Comparison of ENCODE assay signal across 21 cellular contexts in genomic region chr13:29515372-29515771, GRCh38.
DNase-seq lines count a peak whose midpoint lies in the region; ATAC-seq, FAIRE-seq and TF ChIP-seq lines count a peak whose summit lies in the region.
"Had no signal": no experiment of that assay in that cellular context is flagged by ENCODE, and none has a peak within 500 bp of the region (broad histone marks: within the 10 kb centered on the region; RNA-seq: fewer than 3 reads in every experiment).

No MANE protein-coding gene starts in this region.

- peak overlapping the region; percentile 86 for H4K91ac ChIP-seq in trophoblast cell (ENCODE audit: low read depth, low read length)

- TF ChIP-seq POLR2A in endothelial cell of umbilical vein (IDR thresholded peaks at IDR 0.05; ENCODE audit: low read depth, low read length) = no peak

- intact Hi-C loops in endothelial cell of umbilical vein (cut with micrococcal nuclease) (no loop called here), left cardiac atrium (cut with DNase I) (loop anchor here in 1 of 2 donors (10.0 kb wide), 1 partner anchor 599 kb away; no protein-coding TSS in a partner anchor)

- H3K4me3 ChIP-seq in endothelial cell of umbilical vein (replicated peaks in 1 of 3; ENCODE audit: insufficient read depth in 1 of 3, low read depth in 1 of 3, low read length in 3 of 3) (no peak overlapping the region), trophoblast cell (ENCODE audit: low read depth, low read length) (no peak overlapping the region)
- H3K4me3 ChIP-seq: GM12878, Peyer's patch had no signal

- no peak overlapping the region for H3K9ac ChIP-seq in endothelial cell of umbilical vein (replicated peaks; ENCODE audit: extremely low read depth, insufficient read depth, low read length)
- H3K9ac ChIP-seq in trophoblast cell (ENCODE audit: low read length) = no peak overlapping the region

- H2BK120ac ChIP-seq in trophoblast cell (ENCODE audit: insufficient read depth, low read length, poor library complexity) = no peak overlapping the region

- FAIRE-seq in endothelial cell of umbilical vein (lab: Jason Lieb, UNC) = peak; percentile 73
- FAIRE-seq: GM12878 had no signal

- no peak overlapping the region for H3K18ac ChIP-seq in trophoblast cell (ENCODE audit: low read length)

- H3K79me1 ChIP-seq in trophoblast cell (ENCODE audit: low read length) = peaks cover 28% of the 10 kb centered on the region

- no peaks in the 10 kb centered on the region for H3K9me1 ChIP-seq in endothelial cell of umbilical vein (replicated peaks; ENCODE audit: control insufficient read depth, extremely low read depth, insufficient read depth, low read length)

- H3K36me3 ChIP-seq in endothelial cell of umbilical vein (ENCODE audit: control insufficient read depth in 2 of 2, extremely low read depth in 1 of 2, insufficient read depth in 2 of 2, low read length in 2 of 2) = peaks cover 9 to 13% of the 10 kb centered on the region in 2 experiments
- peaks cover 63 to 79% of the 10 kb centered on the region in 2 experiments for H3K36me3 ChIP-seq in trophoblast cell (ENCODE audit: control insufficient read depth in 1 of 2, insufficient read depth in 2 of 2, low read length in 2 of 2)

- no peak for ATAC-seq in activated T-cell treated with anti-CD3 and anti-CD28 coated beads, Interleukin-2, amount 50 U/mL, for 4 hours
- ATAC-seq in GM21619 (IDR thresholded peaks at IDR 0.05; ENCODE audit: unreplicated experiment) (no peak), HG03108 (IDR thresholded peaks at IDR 0.05; ENCODE audit: unreplicated experiment) (no peak), left cardiac atrium (no peak)
- ATAC-seq: GM12878 had no signal

- H3K9me3 Mint-ChIP-seq in activated T-cell treated with anti-CD3 and anti-CD28 coated beads, Interleukin-2, amount 50 U/mL, for 24 hours = no peaks in the 10 kb centered on the region
- no peaks in the 10 kb centered on the region for H3K9me3 Mint-ChIP-seq in activated T-cell treated with anti-CD3 and anti-CD28 coated beads, Interleukin-2, amount 50 U/mL, for 4 hours

- TF ChIP-seq CTCF in endothelial cell of umbilical vein (IDR thresholded peaks at IDR 0.05; ENCODE audit: extremely low read depth in 1 of 2, insufficient read depth in 1 of 2, low read depth in 1 of 2, low read length in 2 of 2) = no peak

- no peaks in the 10 kb centered on the region for H3K27me3 Mint-ChIP-seq in activated T-cell treated with anti-CD3 and anti-CD28 coated beads, Interleukin-2, amount 50 U/mL, for 24 hours
- no peaks in the 10 kb centered on the region for H3K27me3 Mint-ChIP-seq in activated T-cell treated with anti-CD3 and anti-CD28 coated beads, Interleukin-2, amount 50 U/mL, for 4 hours (ENCODE audit: low read depth)

- H2AK5ac ChIP-seq in trophoblast cell (ENCODE audit: low read length) = peak overlapping the region; percentile 42

- peaks cover 2% of the 10 kb centered on the region for H3K4me1 Mint-ChIP-seq in activated T-cell treated with anti-CD3 and anti-CD28 coated beads, Interleukin-2, amount 50 U/mL, for 24 hours (ENCODE audit: low read depth)
- H3K4me1 Mint-ChIP-seq in activated T-cell treated with anti-CD3 and anti-CD28 coated beads, Interleukin-2, amount 50 U/mL, for 4 hours (ENCODE audit: low read depth) = no peaks in the 10 kb centered on the region

- DNase-seq in activated T-cell treated with anti-CD3 and anti-CD28 coated beads, Interleukin-2, amount 50 U/mL, for 24 hours = no peak
- no peak for DNase-seq in activated T-cell treated with anti-CD3 and anti-CD28 coated beads, Interleukin-2, amount 50 U/mL, for 4 hours
- DNase-seq in RPMI7951 (ENCODE audit: low read depth) (peak; percentile 83), endothelial cell of umbilical vein (ENCODE audit: low read depth, low spot score) (peak; percentile 24), trophoblast cell (no peak), left cardiac atrium (no peak)
- DNase-seq: 8988T, DMS53, Kasumi-1, NCI-H1417, NCI-H1694 treated with DMSO at 0.1 percent for 48 hours, NCI-H2081 treated with DMSO at 0.1 percent for 48 hours, NCI-H2171 treated with DMSO at 0.1 percent for 48 hours, NCI-H524 treated with DMSO at 0.1 percent for 48 hours, NCI-H82, Peyer's patch, Right ventricle myocardium superior had no signal

- H3K4me2 ChIP-seq in endothelial cell of umbilical vein (ENCODE audit: insufficient read depth, low read length) (no peak overlapping the region), trophoblast cell (ENCODE audit: low read length) (no peak overlapping the region)

- H3K36me3 Mint-ChIP-seq in activated T-cell treated with anti-CD3 and anti-CD28 coated beads, Interleukin-2, amount 50 U/mL, for 24 hours (ENCODE audit: low read depth) = peaks cover 99% of the 10 kb centered on the region
- peaks cover 52% of the 10 kb centered on the region for H3K36me3 Mint-ChIP-seq in activated T-cell treated with anti-CD3 and anti-CD28 coated beads, Interleukin-2, amount 50 U/mL, for 4 hours (ENCODE audit: insufficient read depth)

- H3K27ac ChIP-seq in endothelial cell of umbilical vein (ENCODE audit: insufficient read depth, low read depth, low read length) (peak overlapping the region; percentile 41), trophoblast cell (ENCODE audit: low read depth, low read length) (no peak overlapping the region)
- H3K27ac ChIP-seq: C4-2B, Peyer's patch had no signal

- no peak overlapping the region for H3K23ac ChIP-seq in trophoblast cell (ENCODE audit: low read length)

- H3K79me2 ChIP-seq in endothelial cell of umbilical vein (ENCODE audit: control insufficient read depth, insufficient read depth, low read length) (peaks cover 7% of the 10 kb centered on the region), trophoblast cell (ENCODE audit: control insufficient read depth, insufficient read depth, low read length, poor library complexity) (no peaks in the 10 kb centered on the region)

- WGBS in trophoblast cell (ENCODE audit: extremely low coverage, insufficient coverage, insufficient read length) = no CpG with 5 or more reads among the region's 7 CpGs

- no peaks in the 10 kb centered on the region for H3K27me3 ChIP-seq in endothelial cell of umbilical vein (ENCODE audit: control insufficient read depth in 2 of 2, insufficient read depth in 2 of 2, low read length in 2 of 2)
- H3K27me3 ChIP-seq in trophoblast cell (ENCODE audit: insufficient read depth, low read length) = no peaks in the 10 kb centered on the region
- H3K27me3 ChIP-seq: Peyer's patch had no signal

- H2AFZ ChIP-seq in endothelial cell of umbilical vein (ENCODE audit: low read depth, low read length) (no peak overlapping the region), trophoblast cell (ENCODE audit: insufficient read depth, low read length, poor library complexity) (no peak overlapping the region)

- POLR2A ChIA-PET in endothelial cell of umbilical vein (lab: Charles Lee) = no interaction called here

- peak overlapping the region; percentile 35 for H2BK12ac ChIP-seq in trophoblast cell (ENCODE audit: low read length)

- no peak overlapping the region for H3K4me3 Mint-ChIP-seq in activated T-cell treated with anti-CD3 and anti-CD28 coated beads, Interleukin-2, amount 50 U/mL, for 24 hours
- no peak overlapping the region for H3K4me3 Mint-ChIP-seq in activated T-cell treated with anti-CD3 and anti-CD28 coated beads, Interleukin-2, amount 50 U/mL, for 4 hours

- no peak overlapping the region for H3K4ac ChIP-seq in trophoblast cell (ENCODE audit: low read depth, low read length)

- CTCF ChIA-PET in endothelial cell of umbilical vein (lab: Charles Lee) = interaction anchor here (0.8 to 1.0 kb wide), 2 partner anchors 43 to 198 kb away, joined by 3 read pairs; no protein-coding TSS in a partner anchor

- no peak overlapping the region for H4K12ac ChIP-seq in trophoblast cell (ENCODE audit: low read depth, low read length)

- BruUV-seq in endothelial cell of umbilical vein (replicated peaks; lab: Mats Ljungman, UMichigan) = no TSS peak

- dilution Hi-C loops in endothelial cell of umbilical vein (cut with MboI; ENCODE audit: extremely low pct_ligation_motif_present, low sequenced_read_pairs) = no loop called here

- peak overlapping the region; percentile 30 for H3K14ac ChIP-seq in trophoblast cell (ENCODE audit: low read length)

- peak overlapping the region; percentile 40 for H3K27ac Mint-ChIP-seq in activated T-cell treated with anti-CD3 and anti-CD28 coated beads, Interleukin-2, amount 50 U/mL, for 24 hours

- no peak overlapping the region for H2BK5ac ChIP-seq in trophoblast cell (ENCODE audit: low read depth, low read length, poor library complexity)

- no peaks in the 10 kb centered on the region for H3K9me3 ChIP-seq in endothelial cell of umbilical vein (replicated peaks; ENCODE audit: control insufficient read depth, insufficient read depth, low read length)
- H3K9me3 ChIP-seq in trophoblast cell (ENCODE audit: insufficient read depth, low read depth, low read length) = peaks cover 2% of the 10 kb centered on the region
- H3K9me3 ChIP-seq: Peyer's patch had no signal

- H3K4me1 ChIP-seq in endothelial cell of umbilical vein (ENCODE audit: control insufficient read depth, extremely low read depth, insufficient read depth, low read length) = peaks cover 18% of the 10 kb centered on the region
- peaks cover 26 to 28% of the 10 kb centered on the region in 2 experiments for H3K4me1 ChIP-seq in trophoblast cell (ENCODE audit: control insufficient read depth in 1 of 2, insufficient read depth in 2 of 2, low read length in 2 of 2)
- H3K4me1 ChIP-seq: Peyer's patch had no signal

- no peak overlapping the region for H4K8ac ChIP-seq in trophoblast cell (ENCODE audit: low read depth, low read length)

- no peaks in the 10 kb centered on the region for H4K20me1 ChIP-seq in endothelial cell of umbilical vein (replicated peaks; ENCODE audit: control insufficient read depth, extremely low read depth, insufficient read depth, low read length)

TF ChIP-seq in endothelial cell of umbilical vein, 7 proteins besides CTCF, POLR2A, EP300 and RAD21:
- TF ChIP-seq JUN (IDR thresholded peaks at IDR 0.05; ENCODE audit: borderline replicate concordance, insufficient read depth, insufficient read length, low read depth) (peak; percentile 23), POLR2AphosphoS5 (IDR thresholded peaks at IDR 0.05; ENCODE audit: insufficient read depth, low read depth, low read length) (no peak), MYC (IDR thresholded peaks at IDR 0.05; ENCODE audit: low read depth, low read length) (no peak), FOS (IDR thresholded peaks at IDR 0.05; ENCODE audit: borderline replicate concordance, insufficient read depth, low read length) (peak; percentile 31), GATA2 (IDR thresholded peaks at IDR 0.05; ENCODE audit: insufficient read depth, insufficient read length, low read depth, low read length) (no peak), MAX (IDR thresholded peaks at IDR 0.05; ENCODE audit: insufficient read depth, insufficient read length) (no peak)

Comparison
In these comparisons a context has a peak if more than half of its experiments do, and no peak if none do; other contexts are left out.
1. DNase-seq: peak in RPMI7951 (single experiment) and endothelial cell of umbilical vein (single experiment); none in activated T-cell treated with anti-CD3 and anti-CD28 coated beads, Interleukin-2, amount 50 U/mL, for 24 hours (single experiment), activated T-cell treated with anti-CD3 and anti-CD28 coated beads, Interleukin-2, amount 50 U/mL, for 4 hours (single experiment), trophoblast cell (0 of 2) and left cardiac atrium (single experiment).